ENCODE assay signal across 11 cellular contexts in genomic region chr17:60141111-60142018, GRCh38. TPM values are rescaled to one million over a fixed set of nuclear protein-coding genes. Genes with fewer than 3 reads are reported as not detected.
DNase-seq lines count a peak whose midpoint lies in the region; ATAC-seq and TF ChIP-seq lines count a peak whose summit lies in the region.
"Had no signal": no experiment of that assay in that cellular context is flagged by ENCODE, and none has a peak within 500 bp of the region (broad histone marks: within the 10 kb centered on the region; RNA-seq: fewer than 3 reads in every experiment).

No MANE protein-coding gene starts in this region.

- H3K4me1 Mint-ChIP-seq in natural killer cell treated with Interleukin-12 subunit alpha and Interleukin-12 subunit beta and Interleukin-15 and Interleukin-18, amount 100 ng/mL, for 72 hours (ENCODE audit: low read depth in 2 of 2), result peaks cover 6 to 8% of the 10 kb centered on the region in 2 donors
- peaks cover 10 to 12% of the 10 kb centered on the region in 2 donors for H3K4me1 Mint-ChIP-seq in natural killer cell
- peaks cover 13 to 32% (median 18%) of the 10 kb centered on the region in 3 donors for H3K4me1 Mint-ChIP-seq in CD8-positive, alpha-beta memory T cell
- H3K4me1 Mint-ChIP-seq in CD4-positive, alpha-beta T cell (ENCODE audit: low read depth), result peaks cover 18% of the 10 kb centered on the region

- 11 to 21% methylated on average over 14 to 52 of the region's 52 CpGs for WGBS in body of pancreas, 2 donors

- H3K9me3 Mint-ChIP-seq in natural killer cell treated with Interleukin-12 subunit alpha and Interleukin-12 subunit beta and Interleukin-15 and Interleukin-18, amount 100 ng/mL, for 72 hours, result no peaks in the 10 kb centered on the region
- no peaks in the 10 kb centered on the region for H3K9me3 Mint-ChIP-seq in natural killer cell
- H3K9me3 Mint-ChIP-seq in CD8-positive, alpha-beta memory T cell, result peaks cover 0 to 2% (median 0%) of the 10 kb centered on the region in 5 donors
- no peaks in the 10 kb centered on the region for H3K9me3 Mint-ChIP-seq in CD4-positive, alpha-beta T cell
- H3K9me3 Mint-ChIP-seq: activated CD8-positive, alpha-beta T cell treated with anti-CD3 and anti-CD28 coated beads for 36 hours had no signal

- H3K27me3 ChIP-seq in body of pancreas, result peaks cover 0 to 16% of the 10 kb centered on the region in 2 donors
- peaks cover 50% of the 10 kb centered on the region for H3K27me3 ChIP-seq in upper lobe of right lung
- H3K27me3 ChIP-seq in CD8-positive, alpha-beta memory T cell (ENCODE audit: insufficient read depth, low read length, poor library complexity, severe bottlenecking), result peaks cover 41% of the 10 kb centered on the region
- peaks cover 72% of the 10 kb centered on the region for H3K27me3 ChIP-seq in CD4-positive, alpha-beta T cell (ENCODE audit: control insufficient read depth, insufficient read depth, low read length)

- H3K4me3 ChIP-seq in body of pancreas (no peak overlapping the region), upper lobe of right lung (no peak overlapping the region)
- no peak overlapping the region for H3K4me3 ChIP-seq in CD8-positive, alpha-beta memory T cell (ENCODE audit: low read length)

- CTCF ChIA-PET in CD8-positive, alpha-beta memory T cell (lab: Charles Lee), result interaction anchor here (0.5 to 2.7 kb wide), 3 partner anchors 10 to 81 kb away, joined by 3 to 7 read pairs (median 6); no protein-coding TSS in a partner anchor
- CTCF ChIA-PET in CD4-positive, alpha-beta T cell (lab: Charles Lee), result interaction anchor here (1.1 kb wide), 1 partner anchor 34 kb away, joined by 3 read pairs; no protein-coding TSS in a partner anchor

- H3K36me3 ChIP-seq in body of pancreas (replicated peaks in 1 of 2; ENCODE audit: insufficient read depth in 1 of 2, low read depth in 2 of 2) (no peaks in the 10 kb centered on the region), upper lobe of right lung (no peaks in the 10 kb centered on the region)
- H3K36me3 ChIP-seq in CD8-positive, alpha-beta memory T cell (ENCODE audit: insufficient read depth, low read length), result no peaks in the 10 kb centered on the region
- H3K36me3 ChIP-seq: MG63 had no signal

- H3K9me3 ChIP-seq in body of pancreas (no peaks in the 10 kb centered on the region), upper lobe of right lung (no peaks in the 10 kb centered on the region)
- H3K9me3 ChIP-seq in CD8-positive, alpha-beta memory T cell (ENCODE audit: low read length), result no peaks in the 10 kb centered on the region
- H3K9me3 ChIP-seq in CD4-positive, alpha-beta T cell (ENCODE audit: control insufficient read depth, low read length), result no peaks in the 10 kb centered on the region
- H3K9me3 ChIP-seq: MG63 had no signal

- ATAC-seq in natural killer cell treated with Interleukin-12 subunit alpha and Interleukin-12 subunit beta and Interleukin-15 and Interleukin-18, amount 100 ng/mL, for 72 hours, result no peak
- ATAC-seq in natural killer cell, result no peak
- ATAC-seq in body of pancreas, result peak; percentile 63
- peak; percentile 42 for ATAC-seq in upper lobe of right lung
- no peak for ATAC-seq in HG02571 (IDR thresholded peaks at IDR 0.05; ENCODE audit: unreplicated experiment)
- ATAC-seq in CD4-positive, alpha-beta T cell (ENCODE audit: poor library complexity), result no peak
- ATAC-seq: activated CD8-positive, alpha-beta T cell treated with anti-CD3 and anti-CD28 coated beads for 36 hours had no signal

- DNase-seq in natural killer cell treated with Interleukin-12 subunit alpha and Interleukin-12 subunit beta and Interleukin-15 and Interleukin-18, amount 100 ng/mL, for 72 hours (ENCODE audit: low spot score), result peak; percentile 44
- no peak for DNase-seq in natural killer cell
- peak; percentile 81 to 92 (median 87) for DNase-seq in body of pancreas
- peak; percentile 26 for DNase-seq in iris pigment epithelial cell (ENCODE audit: low read depth)
- no peak for DNase-seq in upper lobe of right lung
- DNase-seq in CD8-positive, alpha-beta memory T cell, result no peak
- DNase-seq in CD4-positive, alpha-beta T cell, result no peak
- DNase-seq: activated CD8-positive, alpha-beta T cell treated with anti-CD3 and anti-CD28 coated beads for 36 hours; CD4-positive, alpha-beta memory T cell had no signal

- POLR2A ChIA-PET in CD8-positive, alpha-beta memory T cell (lab: Charles Lee), result no interaction called here
- POLR2A ChIA-PET in CD4-positive, alpha-beta T cell (lab: Charles Lee), result interaction anchor here (0.5 to 1.2 kb wide), 2 partner anchors 251 to 416 kb away, joined by 3 read pairs; partner anchors contain the start of gene USP32

- H3K27me3 Mint-ChIP-seq in natural killer cell treated with Interleukin-12 subunit alpha and Interleukin-12 subunit beta and Interleukin-15 and Interleukin-18, amount 100 ng/mL, for 72 hours, result peaks cover 57 to 64% of the 10 kb centered on the region in 2 donors
- H3K27me3 Mint-ChIP-seq in natural killer cell (ENCODE audit: low read depth in 2 of 2), result peaks cover 56 to 75% of the 10 kb centered on the region in 2 donors
- peaks cover 56 to 87% of the 10 kb centered on the region in 2 donors for H3K27me3 Mint-ChIP-seq in CD8-positive, alpha-beta memory T cell
- H3K27me3 Mint-ChIP-seq in CD4-positive, alpha-beta T cell, result peaks cover 93% of the 10 kb centered on the region

- TF ChIP-seq POLR2A in body of pancreas (IDR thresholded peaks at IDR 0.05), result peak in 1 of 3 donors; percentile 7

- no peak overlapping the region for H3K4me3 Mint-ChIP-seq in natural killer cell treated with Interleukin-12 subunit alpha and Interleukin-12 subunit beta and Interleukin-15 and Interleukin-18, amount 100 ng/mL, for 72 hours
- H3K4me3 Mint-ChIP-seq in natural killer cell, result no peak overlapping the region
- no peak overlapping the region for H3K4me3 Mint-ChIP-seq in CD8-positive, alpha-beta memory T cell
- H3K4me3 Mint-ChIP-seq in CD4-positive, alpha-beta T cell, result no peak overlapping the region
- H3K4me3 Mint-ChIP-seq: activated CD8-positive, alpha-beta T cell treated with anti-CD3 and anti-CD28 coated beads for 36 hours had no signal

- H3K27ac ChIP-seq in body of pancreas (no peak overlapping the region), upper lobe of right lung (no peak overlapping the region)
- no peak overlapping the region for H3K27ac ChIP-seq in CD8-positive, alpha-beta memory T cell (ENCODE audit: low read depth, low read length)
- no peak overlapping the region for H3K27ac ChIP-seq in CD4-positive, alpha-beta T cell (ENCODE audit: low read depth, low read length)

- no peak for TF ChIP-seq CTCF in natural killer cell (IDR thresholded peaks at IDR 0.05)
- no peak for TF ChIP-seq CTCF in body of pancreas (IDR thresholded peaks at IDR 0.05)
- no peak for TF ChIP-seq CTCF in upper lobe of right lung (IDR thresholded peaks at IDR 0.05)
- no peak for TF ChIP-seq CTCF in CD4-positive, alpha-beta T cell (IDR thresholded peaks at IDR 0.05)

- no peaks in the 10 kb centered on the region for H3K36me3 Mint-ChIP-seq in natural killer cell treated with Interleukin-12 subunit alpha and Interleukin-12 subunit beta and Interleukin-15 and Interleukin-18, amount 100 ng/mL, for 72 hours
- H3K36me3 Mint-ChIP-seq in natural killer cell, result no peaks in the 10 kb centered on the region
- peaks cover 0 to 4% (median 0%) of the 10 kb centered on the region in 3 donors for H3K36me3 Mint-ChIP-seq in CD8-positive, alpha-beta memory T cell
- H3K36me3 Mint-ChIP-seq in CD4-positive, alpha-beta T cell (ENCODE audit: low read depth), result no peaks in the 10 kb centered on the region
- H3K36me3 Mint-ChIP-seq: CD4-positive, alpha-beta memory T cell had no signal

- intact Hi-C loops in natural killer cell (cut with micrococcal nuclease) (no loop called here), body of pancreas (cut with DNase I) (no loop called here), upper lobe of right lung (cut with DNase I) (no loop called here)
- intact Hi-C loops in CD4-positive, alpha-beta T cell (cut with DNase I, micrococcal nuclease), result loop anchor here in 1 of 2 experiments (1.0 kb wide), 1 partner anchor 295 kb away; no protein-coding TSS in a partner anchor

- H3K27ac Mint-ChIP-seq in natural killer cell treated with Interleukin-12 subunit alpha and Interleukin-12 subunit beta and Interleukin-15 and Interleukin-18, amount 100 ng/mL, for 72 hours, result no peak overlapping the region
- H3K27ac Mint-ChIP-seq in natural killer cell, result no peak overlapping the region
- peak overlapping the region in 1 of 8 donors; percentile 18 for H3K27ac Mint-ChIP-seq in CD8-positive, alpha-beta memory T cell
- H3K27ac Mint-ChIP-seq in CD4-positive, alpha-beta T cell, result no peak overlapping the region
- H3K27ac Mint-ChIP-seq: activated CD8-positive, alpha-beta T cell treated with anti-CD3 and anti-CD28 coated beads for 36 hours had no signal

- H3K4me1 ChIP-seq in body of pancreas, result peaks cover 46% of the 10 kb centered on the region
- peaks cover 29% of the 10 kb centered on the region for H3K4me1 ChIP-seq in upper lobe of right lung
- H3K4me1 ChIP-seq in CD8-positive, alpha-beta memory T cell (ENCODE audit: insufficient read depth, low read length), result peaks cover 6% of the 10 kb centered on the region

RNA-seq across cellular contexts. Expression of gene CA4, which starts 8.4 kb away (rescaled TPM):
- total RNA-seq in natural killer cell treated with Interleukin-12 subunit alpha and Interleukin-12 subunit beta and Interleukin-15 and Interleukin-18, amount 100 ng/mL, for 72 hours, result not detected
- 1 to 10 TPM in 1 of 3 donors, not detected in 2; 1.3 TPM for total RNA-seq in natural killer cell
- 10 to 100 TPM in 1 of 2 donors, 1 to 10 TPM in 1; 6.2 to 18.8 TPM for total RNA-seq in body of pancreas
- 73.1 TPM for total RNA-seq in upper lobe of right lung
- not detected for total RNA-seq in CD8-positive, alpha-beta memory T cell
- not detected for polyA plus RNA-seq in CD8-positive, alpha-beta memory T cell
- not detected for total RNA-seq in CD4-positive, alpha-beta T cell
- total RNA-seq: activated CD8-positive, alpha-beta T cell treated with anti-CD3 and anti-CD28 coated beads for 36 hours; CD4-positive, alpha-beta memory T cell had no signal
- polyA plus RNA-seq: CD4-positive, alpha-beta memory T cell had no signal

Comparison
In these comparisons a context has a peak if more than half of its experiments do, and no peak if none do; other contexts are left out.
1. DNase-seq: peak in natural killer cell treated with Interleukin-12 subunit alpha and Interleukin-12 subunit beta and Interleukin-15 and Interleukin-18, amount 100 ng/mL, for 72 hours (single experiment), body of pancreas (4 of 4) and iris pigment epithelial cell (single experiment); none in natural killer cell (single experiment), upper lobe of right lung (single experiment), CD8-positive, alpha-beta memory T cell (0 of 5) and CD4-positive, alpha-beta T cell (0 of 10).
2. ATAC-seq: peak in body of pancreas (single experiment) and upper lobe of right lung (single experiment); none in natural killer cell treated with Interleukin-12 subunit alpha and Interleukin-12 subunit beta and Interleukin-15 and Interleukin-18, amount 100 ng/mL, for 72 hours (0 of 2), natural killer cell (0 of 3), HG02571 (single experiment) and CD4-positive, alpha-beta T cell (single experiment).